In genomic region chr2:106304612-106305184, GRCh38 we compare ENCODE assay signal across 31 cellular contexts.
"Had no signal": no experiment of that assay in that cellular context is flagged by ENCODE, and none has a peak within 500 bp of the region (broad histone marks: within the 10 kb centered on the region; RNA-seq: fewer than 3 reads in every experiment).

No MANE protein-coding gene starts in this region.

- H3K9me3 ChIP-seq: heart left ventricle, left ventricle myocardium inferior, lower lobe of right lung, ovary, sigmoid colon, tibial nerve, uterus had no signal

- DNase-seq: heart left ventricle; hypothalamus; immature natural killer cell; kidney; left colon; left ventricle myocardium inferior; lower lobe of right lung; mammary epithelial cell; mesenchymal stem cell; naive B cell; natural killer cell; nephron progenitor cell; ovary; retina; right cardiac atrium; sigmoid colon; stimulated activated CD4-positive, alpha-beta T cell treated with anti-CD3 and anti-CD28 coated beads, Interleukin-1b, Interleukin-23, amount 100 ng/mL, for 48 hours; stimulated activated CD4-positive, alpha-beta T cell treated with anti-CD3 and anti-CD28 coated beads, Interleukin-2, amount 100 ng/mL, for 48 hours; stimulated activated CD4-positive, alpha-beta T cell treated with anti-CD3 and anti-CD28 coated beads, Interleukin-4, amount 100 ng/mL, for 4 hours; stimulated activated CD8-positive, alpha-beta memory T cell treated with anti-CD3 and anti-CD28 coated beads, Interleukin-4, amount 100 ng/mL, for 48 hours; stimulated activated naive CD4-positive, alpha-beta T cell treated with Interleukin-2 at 50 U/mL for 16 hours; stimulated activated naive CD8-positive, alpha-beta T cell treated with anti-CD3 and anti-CD28 coated beads, Interleukin-15, amount 100 ng/mL, for 72 hours; substantia nigra; uterus had no signal

- H3K36me3 Mint-ChIP-seq: immature natural killer cell; mesothelial cell of epicardium; naive B cell; natural killer cell; stimulated activated memory B cell treated with anti-CD40 and anti-IgM and Interleukin-4, amounts not matched to agents 10 μg/mL and 1 μg/mL and 100 μg/mL, for 72 hours; type B pancreatic cell had no signal

- H3K27me3 Mint-ChIP-seq: stimulated activated memory B cell treated with anti-CD40 and anti-IgM and Interleukin-4, amounts not matched to agents 10 μg/mL and 1 μg/mL and 100 μg/mL, for 72 hours; stimulated activated naive CD8-positive, alpha-beta T cell treated with anti-CD3 and anti-CD28 coated beads, Interleukin-15, amount 100 ng/mL, for 72 hours; type B pancreatic cell had no signal

- H3K36me3 ChIP-seq: heart left ventricle, left ventricle myocardium inferior, lower lobe of right lung, ovary, sigmoid colon, tibial nerve, uterus had no signal

- H3K4me2 ChIP-seq: smooth muscle cell had no signal

- H3K4me1 Mint-ChIP-seq: immature natural killer cell; mesothelial cell of epicardium; natural killer cell; nephron progenitor cell; stimulated activated naive CD8-positive, alpha-beta T cell treated with anti-CD3 and anti-CD28 coated beads, Interleukin-15, amount 100 ng/mL, for 72 hours had no signal

- H3K9me3 Mint-ChIP-seq: immature natural killer cell; natural killer cell; stimulated activated memory B cell treated with anti-CD40 and anti-IgM and Interleukin-4, amounts not matched to agents 10 μg/mL and 1 μg/mL and 100 μg/mL, for 72 hours; stimulated activated naive CD8-positive, alpha-beta T cell treated with anti-CD3 and anti-CD28 coated beads, Interleukin-15, amount 100 ng/mL, for 72 hours had no signal

- ATAC-seq: heart left ventricle; left colon; lower lobe of right lung; natural killer cell; right cardiac atrium; stimulated activated memory B cell treated with anti-CD40 and anti-IgM and Interleukin-4, amounts not matched to agents 10 μg/mL and 1 μg/mL and 100 μg/mL, for 72 hours; stimulated activated naive CD8-positive, alpha-beta T cell treated with anti-CD3 and anti-CD28 coated beads, Interleukin-15, amount 100 ng/mL, for 72 hours had no signal

- H3K4me1 ChIP-seq: heart left ventricle, left ventricle myocardium inferior, lower lobe of right lung, sigmoid colon, tibial nerve, uterus had no signal

- H3K4me3 Mint-ChIP-seq: immature natural killer cell; mesothelial cell of epicardium; naive B cell; natural killer cell; nephron progenitor cell; stimulated activated memory B cell treated with anti-CD40 and anti-IgM and Interleukin-4, amounts not matched to agents 10 μg/mL and 1 μg/mL and 100 μg/mL, for 72 hours; stimulated activated naive CD8-positive, alpha-beta T cell treated with anti-CD3 and anti-CD28 coated beads, Interleukin-15, amount 100 ng/mL, for 72 hours; type B pancreatic cell had no signal

- H3K27me3 ChIP-seq: heart left ventricle, ovary, sigmoid colon, tibial nerve, uterus had no signal

- H3K27ac Mint-ChIP-seq: immature natural killer cell; mesothelial cell of epicardium; natural killer cell; nephron progenitor cell; progenitor cell of endocrine pancreas; stimulated activated memory B cell treated with anti-CD40 and anti-IgM and Interleukin-4, amounts not matched to agents 10 μg/mL and 1 μg/mL and 100 μg/mL, for 72 hours; type B pancreatic cell had no signal

- H3K4me3 ChIP-seq: heart left ventricle, left ventricle myocardium inferior, lower lobe of right lung, ovary, sigmoid colon, smooth muscle cell, tibial nerve, uterus had no signal

- FAIRE-seq: islet of Langerhans, kidney had no signal

- H3K27ac ChIP-seq: heart left ventricle, left ventricle myocardium inferior, lower lobe of right lung, ovary, sigmoid colon, tibial nerve, uterus had no signal
